ENCODE assay signal across 17 cellular contexts in genomic region chr11:2862395-2862949, GRCh38. TPM values are rescaled to one million over a fixed set of nuclear protein-coding genes. Genes with fewer than 3 reads are reported as not detected.
DNase-seq lines count a peak whose midpoint lies in the region; ATAC-seq and TF ChIP-seq lines count a peak whose summit lies in the region.
"Had no signal": no experiment of that assay in that cellular context is flagged by ENCODE, and none has a peak within 500 bp of the region (broad histone marks: within the 10 kb centered on the region; RNA-seq: fewer than 3 reads in every experiment).

No MANE protein-coding gene starts in this region.

- H3K36me3 Mint-ChIP-seq in neural progenitor cell (no peaks in the 10 kb centered on the region), Calu3 (ENCODE audit: insufficient read depth, unreplicated experiment) (peaks cover 19% of the 10 kb centered on the region)
- H3K36me3 Mint-ChIP-seq: CD4-positive, CD25-positive, alpha-beta regulatory T cell; natural killer cell treated with Interleukin-12 subunit alpha and Interleukin-12 subunit beta and Interleukin-15 and Interleukin-18, amount 100 ng/mL, for 72 hours had no signal

- H3K4me1 ChIP-seq in cardiac muscle cell (ENCODE audit: low read depth) = no peaks in the 10 kb centered on the region
- peaks cover 0 to 12% (median 10%) of the 10 kb centered on the region in 3 donors for H3K4me1 ChIP-seq in esophagus squamous epithelium
- H3K4me1 ChIP-seq in neural progenitor cell = peaks cover 19% of the 10 kb centered on the region
- H3K4me1 ChIP-seq in urinary bladder (ENCODE audit: insufficient read depth) = no peaks in the 10 kb centered on the region

- H3K27me3 Mint-ChIP-seq in neural progenitor cell (ENCODE audit: insufficient read depth, low read depth) = peaks cover 22% of the 10 kb centered on the region
- H3K27me3 Mint-ChIP-seq in Calu3 (ENCODE audit: unreplicated experiment) = peaks cover 60% of the 10 kb centered on the region

- no peaks in the 10 kb centered on the region for H3K9me3 Mint-ChIP-seq in neural progenitor cell
- H3K9me3 Mint-ChIP-seq in Calu3 (ENCODE audit: low read depth, unreplicated experiment) = no peaks in the 10 kb centered on the region
- H3K9me3 Mint-ChIP-seq: CD4-positive, CD25-positive, alpha-beta regulatory T cell; natural killer cell treated with Interleukin-12 subunit alpha and Interleukin-12 subunit beta and Interleukin-15 and Interleukin-18, amount 100 ng/mL, for 72 hours; T-helper 2 cell treated with Interferon-gamma antibody and Interleukin-4, amounts not matched to agents 5 μg/mL and 100 μg/mL, for 36 hours had no signal

- H3K4me3 ChIP-seq in cardiac muscle cell (peak overlapping the region; percentile 6), esophagus squamous epithelium (peak overlapping the region in 3 of 4 donors; percentile 12 to 61 (median 38)), neural progenitor cell (peak overlapping the region; percentile 43), urinary bladder (ENCODE audit: low read depth, low read length) (peak overlapping the region; percentile 23)
- H3K4me3 ChIP-seq: lung had no signal

- H3K79me2 ChIP-seq in neural progenitor cell (ENCODE audit: low read depth) = no peaks in the 10 kb centered on the region

- H3K4me1 Mint-ChIP-seq in neural progenitor cell (peaks cover 46% of the 10 kb centered on the region), Calu3 (ENCODE audit: low read depth, unreplicated experiment) (peaks cover 15% of the 10 kb centered on the region)

- no peaks in the 10 kb centered on the region for H4K20me1 ChIP-seq in neural progenitor cell (ENCODE audit: low read depth)

- H3K27me3 ChIP-seq in cardiac muscle cell (peaks cover 64% of the 10 kb centered on the region), esophagus squamous epithelium (peaks cover 0 to 59% (median 3%) of the 10 kb centered on the region in 4 donors), neural progenitor cell (peaks cover 60% of the 10 kb centered on the region)

- BruUV-seq in Calu3 (replicated peaks; lab: Mats Ljungman, UMichigan) = no TSS peak

- TF ChIP-seq CTCF in cardiac muscle cell (IDR thresholded peaks at IDR 0.05; ENCODE audit: low read depth, low read length) (no peak), esophagus squamous epithelium (IDR thresholded peaks at IDR 0.05) (no peak), neural progenitor cell (IDR thresholded peaks at IDR 0.05) (peak; percentile 25), Calu3 (IDR thresholded peaks at IDR 0.05; ENCODE audit: unreplicated experiment) (no peak)

- H3K27ac Mint-ChIP-seq in neural progenitor cell (no peak overlapping the region), Calu3 (ENCODE audit: unreplicated experiment) (no peak overlapping the region)
- H3K27ac Mint-ChIP-seq: CD4-positive, CD25-positive, alpha-beta regulatory T cell; natural killer cell treated with Interleukin-12 subunit alpha and Interleukin-12 subunit beta and Interleukin-15 and Interleukin-18, amount 100 ng/mL, for 72 hours; T-helper 2 cell treated with Interferon-gamma antibody and Interleukin-4, amounts not matched to agents 5 μg/mL and 100 μg/mL, for 36 hours had no signal

- no peak overlapping the region for H3K4me3 Mint-ChIP-seq in neural progenitor cell
- no peak overlapping the region for H3K4me3 Mint-ChIP-seq in Calu3 (ENCODE audit: low read depth, unreplicated experiment)
- H3K4me3 Mint-ChIP-seq: CD4-positive, CD25-positive, alpha-beta regulatory T cell; natural killer cell treated with Interleukin-12 subunit alpha and Interleukin-12 subunit beta and Interleukin-15 and Interleukin-18, amount 100 ng/mL, for 72 hours; T-helper 2 cell treated with Interferon-gamma antibody and Interleukin-4, amounts not matched to agents 5 μg/mL and 100 μg/mL, for 36 hours had no signal

- intact Hi-C loops in left ventricle myocardium superior (cut with micrococcal nuclease) = no loop called here
- intact Hi-C loops in esophagus squamous epithelium (cut with DNase I) = no loop called here
- intact Hi-C loops in Calu3 (cut with micrococcal nuclease; ENCODE audit: unreplicated experiment) = loop anchor here (1.0 kb wide), 1 partner anchor 11 kb away; no protein-coding TSS in a partner anchor

- DNase-seq in cardiac muscle cell (ENCODE audit: low read depth in 1 of 2, low spot score in 1 of 2) (peak in 1 of 2 donors; percentile 34), left ventricle myocardium superior (no peak), esophagus squamous epithelium (lab: John Stamatoyannopoulos, UW) (no peak), neural progenitor cell (ENCODE audit: low spot score) (peak; percentile 88), Calu3 (no peak), SK-N-DZ (ENCODE audit: low spot score) (no peak)
- DNase-seq in activated CD4-positive, alpha-beta T cell treated with anti-CD3 and anti-CD28 coated beads, Interleukin-2, amount 50 U/mL, for 48 hours = no peak
- DNase-seq: activated CD8-positive, alpha-beta memory T cell treated with anti-CD3 and anti-CD28 coated beads, Interleukin-2, amount 50 U/mL, for 4 hours; CD4-positive, CD25-positive, alpha-beta regulatory T cell; NCI-H1417 treated with DMSO at 0.1 percent for 48 hours; stimulated activated CD4-positive, alpha-beta T cell treated with anti-CD3 and anti-CD28 coated beads, Interleukin-1b, Interleukin-23, amount 100 ng/mL, for 48 hours had no signal

- no peak for TF ChIP-seq POLR2A in esophagus squamous epithelium (IDR thresholded peaks at IDR 0.05)

- H3K27ac ChIP-seq in cardiac muscle cell = no peak overlapping the region
- H3K27ac ChIP-seq in esophagus squamous epithelium = no peak overlapping the region
- no peak overlapping the region for H3K27ac ChIP-seq in neural progenitor cell
- H3K27ac ChIP-seq in urinary bladder (ENCODE audit: low read depth) = no peak overlapping the region
- H3K27ac ChIP-seq: KMS-11 had no signal

- H3K9me3 ChIP-seq in cardiac muscle cell (ENCODE audit: low read depth) (no peaks in the 10 kb centered on the region), esophagus squamous epithelium (no peaks in the 10 kb centered on the region), neural progenitor cell (ENCODE audit: low read depth) (no peaks in the 10 kb centered on the region)

- ATAC-seq in left ventricle myocardium superior = no peak
- ATAC-seq: activated CD4-positive, CD25-positive, alpha-beta regulatory T cell treated with anti-CD3 and anti-CD28 coated beads, Interleukin-2, amount 50 U/mL, for 24 hours; natural killer cell treated with Interleukin-12 subunit alpha and Interleukin-12 subunit beta and Interleukin-15 and Interleukin-18, amount 100 ng/mL, for 72 hours had no signal

- peak overlapping the region; percentile 77 for H2AFZ ChIP-seq in neural progenitor cell (replicated peaks)

- peak overlapping the region; percentile 90 for H3K4me2 ChIP-seq in neural progenitor cell
- H3K4me2 ChIP-seq: KMS-11 had no signal

- H3F3A ChIP-seq in neural progenitor cell (ENCODE audit: low read depth) = peaks cover 34% of the 10 kb centered on the region

- CTCF ChIA-PET in Calu3 (lab: Charles Lee) = no interaction called here

- H3K36me3 ChIP-seq in cardiac muscle cell (no peaks in the 10 kb centered on the region), esophagus squamous epithelium (no peaks in the 10 kb centered on the region), neural progenitor cell (no peaks in the 10 kb centered on the region), urinary bladder (ENCODE audit: insufficient read depth) (no peaks in the 10 kb centered on the region)

- no peak overlapping the region for H3K9ac ChIP-seq in neural progenitor cell
- H3K9ac ChIP-seq: KMS-11 had no signal

- WGBS in esophagus squamous epithelium, 2 donors = 3 to 20% methylated on average over 1 to 13 of the region's 71 CpGs
- WGBS in urinary bladder = 14% methylated on average over 70 of the region's 71 CpGs

RNA-seq across cellular contexts. Expression of gene CDKN1C, which starts 23.1 kb away (rescaled TPM):
- total RNA-seq in cardiac muscle cell = 108 and 127 TPM in 2 replicates
- 64.6 and 96.7 TPM in 2 replicates for polyA plus RNA-seq in cardiac muscle cell
- total RNA-seq in left ventricle myocardium superior = 42.0 TPM
- total RNA-seq in esophagus squamous epithelium = 10 to 100 TPM in 2 of 4 donors, 1 to 10 TPM in 2; 4.1 to 54.6 (median 20.8) TPM
- total RNA-seq in neural progenitor cell (ENCODE audit: low replicate concordance) = 47.8 and 49.3 TPM in 2 replicates
- 78.6 TPM for total RNA-seq in urinary bladder
- 118 TPM for polyA plus RNA-seq in urinary bladder
- total RNA-seq in Calu3 (2022) = 2.2 and 2.4 TPM in 2 replicates
- 7.0 and 7.8 TPM in 2 replicates for polyA plus RNA-seq in SK-N-DZ (2014; cell fraction: cytosol; rRNA removed)
- polyA plus RNA-seq in SK-N-DZ (2014; cell fraction: nucleus; rRNA removed) = 5.4 and 5.8 TPM in 2 replicates
